8 cellular contexts compared by ENCODE assay signal in the genomic region with DNA sequence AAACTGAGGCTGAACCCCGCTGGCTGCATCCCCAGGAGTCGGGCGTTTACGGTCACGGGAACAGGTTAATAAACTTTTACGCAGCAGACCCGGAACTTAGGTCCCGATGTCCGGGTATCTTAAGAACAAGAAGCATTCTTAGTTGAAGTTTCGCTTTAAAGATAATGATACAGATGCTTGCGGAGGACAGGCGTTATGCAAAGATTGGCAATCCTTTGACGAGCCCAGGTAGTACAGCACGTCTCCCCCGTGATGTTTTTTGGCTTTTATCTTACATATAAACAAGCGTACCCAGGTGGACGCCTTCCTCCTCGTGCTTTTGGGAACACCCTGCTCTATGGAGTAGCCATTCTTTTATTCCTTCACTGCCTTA. TPM values are rescaled to one million over a fixed set of nuclear protein-coding genes. Genes with fewer than 3 reads are reported as not detected.
A peak's percentile ranks its signal among the peaks of the same experiment; 100 is the strongest.
DNase-seq lines count a peak whose midpoint lies in the region; ATAC-seq and TF ChIP-seq lines count a peak whose summit lies in the region.

No MANE protein-coding gene starts in this region.

- H3K4me3 Mint-ChIP-seq in HFFc6 = peak overlapping the region; percentile 82
- peak overlapping the region; percentile 70 for H3K4me3 Mint-ChIP-seq in WTC11
- peak overlapping the region; percentile 89 for H3K4me3 Mint-ChIP-seq in glutamatergic neuron (ENCODE audit: unreplicated experiment)

- H3K27ac Mint-ChIP-seq in HFFc6 = peak overlapping the region; percentile 78
- 0 out of 2 replicates have a peak overlapping the region, but pooled peaks have one; percentile 3 for H3K27ac Mint-ChIP-seq in WTC11
- peak overlapping the region; percentile 79 for H3K27ac Mint-ChIP-seq in glutamatergic neuron (ENCODE audit: unreplicated experiment)

- H3K27me3 ChIP-seq in smooth muscle cell (ENCODE audit: low read depth) = no peaks in the 10 kb centered on the region

- peak overlapping the region; percentile 56 for H3K9ac ChIP-seq in smooth muscle cell (ENCODE audit: low read depth)

- H3K4me2 ChIP-seq in smooth muscle cell = peak overlapping the region; percentile 87

- no peaks in the 10 kb centered on the region for H3K36me3 ChIP-seq in smooth muscle cell (ENCODE audit: low read depth)

- no peaks in the 10 kb centered on the region for H3F3A ChIP-seq in smooth muscle cell (ENCODE audit: low read depth)

- peaks cover 15% of the 10 kb centered on the region for H3K9me3 Mint-ChIP-seq in HFFc6
- H3K9me3 Mint-ChIP-seq in WTC11 = peaks cover 24% of the 10 kb centered on the region
- H3K9me3 Mint-ChIP-seq in glutamatergic neuron (ENCODE audit: unreplicated experiment) = peaks cover 16% of the 10 kb centered on the region

- H3K4me1 ChIP-seq in smooth muscle cell (ENCODE audit: low read depth) = peaks cover 4% of the 10 kb centered on the region

- H3K4me3 ChIP-seq in smooth muscle cell = peak overlapping the region; percentile 86

- peaks cover 15% of the 10 kb centered on the region for H3K4me1 Mint-ChIP-seq in HFFc6 (ENCODE audit: low read depth)
- peaks cover 13% of the 10 kb centered on the region for H3K4me1 Mint-ChIP-seq in WTC11
- H3K4me1 Mint-ChIP-seq in glutamatergic neuron (ENCODE audit: low read depth, unreplicated experiment) = peaks cover 10% of the 10 kb centered on the region

- H3K79me2 ChIP-seq in smooth muscle cell (ENCODE audit: low read depth) = peaks cover 41% of the 10 kb centered on the region

- peaks cover 20% of the 10 kb centered on the region for H3K36me3 Mint-ChIP-seq in HFFc6 (ENCODE audit: low read depth)
- H3K36me3 Mint-ChIP-seq in WTC11 = peaks cover 3% of the 10 kb centered on the region; the same call in 1 of the 2 replicates
- peaks cover 12% of the 10 kb centered on the region for H3K36me3 Mint-ChIP-seq in glutamatergic neuron (ENCODE audit: unreplicated experiment)

- ATAC-seq in WTC11 (no peak), GM21737 (IDR thresholded peaks at IDR 0.05; ENCODE audit: unreplicated experiment) (no peak), HG03108 (IDR thresholded peaks at IDR 0.05; ENCODE audit: unreplicated experiment) (no peak)

- DNase-seq in HFFc6 = no peak
- no peak for DNase-seq in WTC11 (ENCODE audit: low spot score)
- no peak for DNase-seq in glutamatergic neuron
- DNase-seq in smooth muscle cell (lab: John Stamatoyannopoulos, UW; ENCODE audit: unreplicated experiment) = no peak
- no peak for DNase-seq in stimulated activated CD4-positive, alpha-beta T cell treated with anti-CD3 and anti-CD28 coated beads, Interleukin-4, amount 100 ng/mL, for 24 hours
- no peak for DNase-seq in GM19238 (ENCODE audit: insufficient read length, low spot score)

- 87% methylated on average over 18 of the region's 18 CpGs for WGBS in smooth muscle cell (ENCODE audit: low lambda C conversion rate)

- no peaks in the 10 kb centered on the region for H3K9me3 ChIP-seq in smooth muscle cell (replicated peaks; ENCODE audit: low read depth)

- TF ChIP-seq CTCF in HFFc6 (IDR thresholded peaks at IDR 0.05) = no peak
- no peak for TF ChIP-seq CTCF in WTC11 (IDR thresholded peaks at IDR 0.05)
- TF ChIP-seq CTCF in glutamatergic neuron (IDR thresholded peaks at IDR 0.05; ENCODE audit: partially characterized antibody, unreplicated experiment) = no peak
- TF ChIP-seq CTCF in smooth muscle cell (IDR thresholded peaks at IDR 0.05; ENCODE audit: borderline replicate concordance, insufficient read depth, poor library complexity, severe bottlenecking) = no peak

- peaks cover 36% of the 10 kb centered on the region for H4K20me1 ChIP-seq in smooth muscle cell (ENCODE audit: low read depth)

- H3K27ac ChIP-seq in smooth muscle cell (ENCODE audit: low read depth) = no peak overlapping the region

- POLR2A ChIA-PET in WTC11 (lab: Charles Lee) = no interaction called here

- CTCF ChIA-PET in WTC11 (lab: Charles Lee) = interaction anchor here (1.1 to 1.7 kb wide), 4 partner anchors 17 to 343 kb away, joined by 3 to 7 read pairs (median 4); a partner anchor contains a TSS

- H3K27me3 Mint-ChIP-seq in HFFc6 (ENCODE audit: insufficient read depth) (peaks cover 10% of the 10 kb centered on the region), WTC11 (ENCODE audit: low read depth) (peaks cover 48% of the 10 kb centered on the region), glutamatergic neuron (ENCODE audit: unreplicated experiment) (peaks cover 4% of the 10 kb centered on the region)

- H2AFZ ChIP-seq in smooth muscle cell (ENCODE audit: low read depth) = peak overlapping the region; percentile 94

TF ChIP-seq in WTC11, 78 proteins besides CTCF, POLR2A, EP300 and RAD21:
- TF ChIP-seq, protein P1, sequence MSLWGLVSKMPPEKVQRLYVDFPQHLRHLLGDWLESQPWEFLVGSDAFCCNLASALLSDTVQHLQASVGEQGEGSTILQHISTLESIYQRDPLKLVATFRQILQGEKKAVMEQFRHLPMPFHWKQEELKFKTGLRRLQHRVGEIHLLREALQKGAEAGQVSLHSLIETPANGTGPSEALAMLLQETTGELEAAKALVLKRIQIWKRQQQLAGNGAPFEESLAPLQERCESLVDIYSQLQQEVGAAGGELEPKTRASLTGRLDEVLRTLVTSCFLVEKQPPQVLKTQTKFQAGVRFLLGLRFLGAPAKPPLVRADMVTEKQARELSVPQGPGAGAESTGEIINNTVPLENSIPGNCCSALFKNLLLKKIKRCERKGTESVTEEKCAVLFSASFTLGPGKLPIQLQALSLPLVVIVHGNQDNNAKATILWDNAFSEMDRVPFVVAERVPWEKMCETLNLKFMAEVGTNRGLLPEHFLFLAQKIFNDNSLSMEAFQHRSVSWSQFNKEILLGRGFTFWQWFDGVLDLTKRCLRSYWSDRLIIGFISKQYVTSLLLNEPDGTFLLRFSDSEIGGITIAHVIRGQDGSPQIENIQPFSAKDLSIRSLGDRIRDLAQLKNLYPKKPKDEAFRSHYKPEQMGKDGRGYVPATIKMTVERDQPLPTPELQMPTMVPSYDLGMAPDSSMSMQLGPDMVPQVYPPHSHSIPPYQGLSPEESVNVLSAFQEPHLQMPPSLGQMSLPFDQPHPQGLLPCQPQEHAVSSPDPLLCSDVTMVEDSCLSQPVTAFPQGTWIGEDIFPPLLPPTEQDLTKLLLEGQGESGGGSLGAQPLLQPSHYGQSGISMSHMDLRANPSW (CRISPR knock-in tag; conservative IDR thresholded peaks at IDR 0.05; ENCODE audit: low read depth) = 0 out of 2 replicates have a peak, but pooled peaks have one; percentile 29
- TF ChIP-seq, protein P2, sequence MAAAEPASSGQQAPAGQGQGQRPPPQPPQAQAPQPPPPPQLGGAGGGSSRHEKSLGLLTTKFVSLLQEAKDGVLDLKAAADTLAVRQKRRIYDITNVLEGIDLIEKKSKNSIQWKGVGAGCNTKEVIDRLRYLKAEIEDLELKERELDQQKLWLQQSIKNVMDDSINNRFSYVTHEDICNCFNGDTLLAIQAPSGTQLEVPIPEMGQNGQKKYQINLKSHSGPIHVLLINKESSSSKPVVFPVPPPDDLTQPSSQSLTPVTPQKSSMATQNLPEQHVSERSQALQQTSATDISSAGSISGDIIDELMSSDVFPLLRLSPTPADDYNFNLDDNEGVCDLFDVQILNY (CRISPR knock-in tag; IDR thresholded peaks at IDR 0.05) = no peak

RNA-seq across cellular contexts. Expression of a gene that starts 0.9 kb away (rescaled TPM):
- 10 to 100 TPM; 41.4 to 53.6 (median 49.0) TPM for total RNA-seq in HFFc6 (2021; fragmentation: NEBNext Ultra II Directional; extraction: Animal tissue kit (Norgen Biotek cat#: 25700))
- total RNA-seq in WTC11 (2021) (25.8 to 32.3 TPM (median 31.6 TPM) in 3 replicates), glutamatergic neuron (ENCODE audit: unreplicated experiment) (67.5 TPM), smooth muscle cell (13.3 and 20.3 TPM in 2 replicates)
- polyA plus RNA-seq in smooth muscle cell = 60.0 and 63.0 TPM in 2 replicates

Comparison
In these comparisons a context has a peak if more than half of its experiments do, and no peak if none do; other contexts are left out.
1. H3K27ac Mint-ChIP-seq: peak in every context shown above with its lines; median percentile 79 in glutamatergic neuron; 78 in HFFc6; 3 in WTC11.